In the genomic region with DNA sequence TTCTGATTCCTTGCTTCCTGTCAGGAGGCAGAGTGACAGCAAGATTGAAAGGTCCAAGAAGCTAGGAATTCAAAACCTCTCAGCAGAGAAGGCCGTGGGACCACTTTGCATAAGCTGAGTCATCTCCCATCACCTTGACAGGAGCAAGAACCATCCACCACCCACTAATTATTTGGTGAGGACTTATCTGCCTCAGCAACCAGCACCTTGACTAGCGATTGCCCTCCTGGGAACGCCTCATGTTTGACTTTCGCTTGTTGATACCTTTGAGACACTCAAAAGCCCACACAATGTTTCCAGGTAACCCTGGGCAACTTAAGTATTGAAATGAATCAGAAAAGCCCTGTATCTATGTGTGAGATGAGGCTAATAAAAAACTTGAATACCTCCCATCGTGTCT, we compare ENCODE assay signal across 11 cellular contexts.
DNase-seq lines count a peak whose midpoint lies in the region; ATAC-seq, FAIRE-seq and TF ChIP-seq lines count a peak whose summit lies in the region.
"Had no signal": no experiment of that assay in that cellular context is flagged by ENCODE, and none has a peak within 500 bp of the region (broad histone marks: within the 10 kb centered on the region; RNA-seq: fewer than 3 reads in every experiment).

No MANE protein-coding gene starts in this region.

- intact Hi-C loops in GM12878 (cut with micrococcal nuclease; ENCODE audit: unreplicated experiment) (no loop called here), A673 (cut with micrococcal nuclease; ENCODE audit: unreplicated experiment) (no loop called here), lower leg skin (cut with DNase I; ENCODE audit: low total_unique reads) (no loop called here)

- TF ChIP-seq POLR2A in GM12878 (IDR thresholded peaks at IDR 0.05; ENCODE audit: low read depth, low read length), result no peak
- TF ChIP-seq POLR2A in lower leg skin (IDR thresholded peaks at IDR 0.05), result no peak

- H3K36me3 ChIP-seq in GM12878 (ENCODE audit: control insufficient read depth in 2 of 2, insufficient read depth in 2 of 2, low read length in 1 of 2) (no peaks in the 10 kb centered on the region), A673 (ENCODE audit: insufficient read depth, low read length, poor library complexity, severe bottlenecking) (no peaks in the 10 kb centered on the region)
- H3K36me3 ChIP-seq: vagina had no signal

- BruUV-seq in GM12878 (replicated peaks; lab: Mats Ljungman, UMichigan), result no TSS peak
- BruUV-seq in A673 (replicated peaks; lab: Mats Ljungman, UMichigan), result no TSS peak

- H3K4me3 ChIP-seq in GM12878 (no peak overlapping the region), A673 (ENCODE audit: low read depth, low read length, poor library complexity, severe bottlenecking) (no peak overlapping the region), lower leg skin (ENCODE audit: low read depth, poor library complexity, severe bottlenecking) (no peak overlapping the region)
- H3K4me3 ChIP-seq: vagina had no signal

- H3K27me3 ChIP-seq in GM12878 (replicated peaks in 1 of 2; ENCODE audit: control insufficient read depth in 2 of 2, insufficient read depth in 2 of 2, low read length in 1 of 2) (no peaks in the 10 kb centered on the region), A673 (replicated peaks; ENCODE audit: insufficient read depth, low read depth, low read length, poor library complexity) (peaks cover 3% of the 10 kb centered on the region)
- H3K27me3 ChIP-seq: vagina had no signal

- DNase-seq in GM12878 (ENCODE audit: low read depth, low spot score) (peak; percentile 20), A673 (ENCODE audit: low spot score) (no peak), anterior cingulate cortex (lab: John Stamatoyannopoulos, UW) (no peak), lower leg skin (ENCODE audit: low spot score in 2 of 2) (no peak), HuH-7 (ENCODE audit: low spot score) (no peak)
- DNase-seq: activated CD4-positive, alpha-beta T cell treated with anti-CD3 and anti-CD28 coated beads, Interleukin-2, amount 10 ng/mL, durations not matched to agents 24 days and 14 days had no signal

- TF ChIP-seq CTCF in GM12878 (IDR thresholded peaks at IDR 0.05 in 2 of 3, conservative IDR thresholded peaks at IDR 0.05 in 1 of 3; ENCODE audit: control insufficient read depth in 2 of 3, extremely low read depth in 1 of 3, insufficient read depth in 1 of 3, low read depth in 3 of 3, low read length in 3 of 3) (no peak), A673 (conservative IDR thresholded peaks at IDR 0.05; ENCODE audit: low read depth, low read length) (no peak), lower leg skin (IDR thresholded peaks at IDR 0.05) (no peak)

- 2% methylated on average over 5 of the region's 5 CpGs for WGBS in GM12878 (ENCODE audit: insufficient coverage, insufficient replicate concordance, low lambda C conversion rate, missing lambda C conversion rate)
- 83 to 84% methylated on average over 5 of the region's 5 CpGs for WGBS in lower leg skin, 2 donors

- POLR2A ChIA-PET in GM12878 (lab: Charles Lee) (no interaction called here), A673 (lab: Charles Lee; ENCODE audit: low non-redundant PET) (no interaction called here)

- H4K20me1 ChIP-seq in GM12878 (ENCODE audit: control insufficient read depth, insufficient read depth), result no peaks in the 10 kb centered on the region

- no peaks in the 10 kb centered on the region for H3K79me2 ChIP-seq in GM12878 (ENCODE audit: control insufficient read depth, insufficient read depth, low read length)

- FAIRE-seq in GM12878 (lab: Jason Lieb, UNC), result no peak
- FAIRE-seq: keratinocyte had no signal

- H2AFZ ChIP-seq in GM12878 (ENCODE audit: control insufficient read depth, low read depth, low read length), result no peak overlapping the region

- CTCF ChIA-PET in GM12878 (lab: Yijun Ruan, JAX) (no interaction called here), A673 (lab: Charles Lee) (no interaction called here)

- H3K4me1 ChIP-seq in GM12878 (ENCODE audit: control insufficient read depth, insufficient read depth, low read length), result no peaks in the 10 kb centered on the region
- no peaks in the 10 kb centered on the region for H3K4me1 ChIP-seq in A673 (ENCODE audit: insufficient read depth, low read length, poor library complexity, severe bottlenecking)
- H3K4me1 ChIP-seq: vagina had no signal

- ATAC-seq in GM18511 (IDR thresholded peaks at IDR 0.05; ENCODE audit: unreplicated experiment) (peak; percentile 92), GM21360 (IDR thresholded peaks at IDR 0.05; ENCODE audit: unreplicated experiment) (peak; percentile 98), HG03060 (IDR thresholded peaks at IDR 0.05; ENCODE audit: low read depth, unreplicated experiment) (peak; percentile 84), GM12878 (peak; percentile 94)

- no peak for TF ChIP-seq RAD21 in GM12878 (IDR thresholded peaks at IDR 0.05; ENCODE audit: insufficient read depth, low read depth, low read length)

- H3K9ac ChIP-seq in GM12878 (ENCODE audit: control insufficient read depth, insufficient read depth, low read length), result no peak overlapping the region

- TF ChIP-seq EP300 in GM12878 (IDR thresholded peaks at IDR 0.05; ENCODE audit: borderline replicate concordance in 1 of 2, control insufficient read depth in 1 of 2, low read depth in 2 of 2, low read length in 2 of 2), result peak in 1 of 2 experiments; percentile 14; a peak in 1 of 4 replicates

- H3K27ac ChIP-seq in GM12878 (ENCODE audit: control insufficient read depth, insufficient read depth) (no peak overlapping the region), A673 (ENCODE audit: low read depth, low read length, poor library complexity, severe bottlenecking) (no peak overlapping the region)
- H3K27ac ChIP-seq: vagina had no signal

- in situ Hi-C loops in GM12878 (cut with MboI), result no loop called here

- H3K9me3 ChIP-seq in GM12878 (replicated peaks; ENCODE audit: control insufficient read depth, insufficient read depth, low read length), result no peaks in the 10 kb centered on the region
- H3K9me3 ChIP-seq in A673 (ENCODE audit: low read depth, low read length, poor library complexity, severe bottlenecking), result no peaks in the 10 kb centered on the region
- H3K9me3 ChIP-seq: vagina had no signal

- H3K4me2 ChIP-seq in GM12878 (ENCODE audit: control insufficient read depth, insufficient read depth), result no peak overlapping the region

- SMC1A ChIA-PET in GM12878 (lab: Charles Lee; ENCODE audit: uncharacterized antibody, unreplicated experiment), result interaction anchor here (1.1 kb wide), 1 partner anchor 10 kb away, joined by 3 read pairs; no protein-coding TSS in a partner anchor

- RAD21 ChIA-PET in GM12878 (lab: Charles Lee; ENCODE audit: unreplicated experiment), result no interaction called here

TF ChIP-seq in GM12878, 131 proteins besides CTCF, POLR2A, EP300 and RAD21 (continues in another document):
- TF ChIP-seq JUNB (IDR thresholded peaks at IDR 0.05), result peak; percentile 58
- TF ChIP-seq HDAC2 (IDR thresholded peaks at IDR 0.05), result no peak
- 0 out of 2 replicates have a peak, but pooled peaks have one; percentile 24 for TF ChIP-seq ATF7 (IDR thresholded peaks at IDR 0.05; ENCODE audit: low read depth)
- 0 out of 4 replicates have a peak, but pooled peaks of 1 of the 2 experiments have one; percentile 15 for TF ChIP-seq IKZF2 (IDR thresholded peaks at IDR 0.05)
- TF ChIP-seq POU2F2 (IDR thresholded peaks at IDR 0.05; ENCODE audit: borderline replicate concordance, low read depth, low read length), result peak; percentile 50; the same call in 1 of the 3 replicates
- TF ChIP-seq JUND (IDR thresholded peaks at IDR 0.05; ENCODE audit: low read depth, low read length), result 0 out of 2 replicates have a peak, but pooled peaks have one; percentile 28
- peak; percentile 15; the same call in 1 of the 2 replicates for TF ChIP-seq RUNX3 (IDR thresholded peaks at IDR 0.05; ENCODE audit: low read length)
- TF ChIP-seq, protein P1, sequence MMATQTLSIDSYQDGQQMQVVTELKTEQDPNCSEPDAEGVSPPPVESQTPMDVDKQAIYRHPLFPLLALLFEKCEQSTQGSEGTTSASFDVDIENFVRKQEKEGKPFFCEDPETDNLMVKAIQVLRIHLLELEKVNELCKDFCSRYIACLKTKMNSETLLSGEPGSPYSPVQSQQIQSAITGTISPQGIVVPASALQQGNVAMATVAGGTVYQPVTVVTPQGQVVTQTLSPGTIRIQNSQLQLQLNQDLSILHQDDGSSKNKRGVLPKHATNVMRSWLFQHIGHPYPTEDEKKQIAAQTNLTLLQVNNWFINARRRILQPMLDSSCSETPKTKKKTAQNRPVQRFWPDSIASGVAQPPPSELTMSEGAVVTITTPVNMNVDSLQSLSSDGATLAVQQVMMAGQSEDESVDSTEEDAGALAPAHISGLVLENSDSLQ (IDR thresholded peaks at IDR 0.05), result peak; percentile 86
- TF ChIP-seq RFX5 (IDR thresholded peaks at IDR 0.05; ENCODE audit: low read depth, low read length), result no peak
- TF ChIP-seq RELA (IDR thresholded peaks at IDR 0.05; ENCODE audit: borderline replicate concordance, partially characterized antibody), result no peak
- peak; percentile 39; the same call in 1 of the 2 replicates for TF ChIP-seq BMI1 (IDR thresholded peaks at IDR 0.05; ENCODE audit: borderline replicate concordance)
- TF ChIP-seq, protein P2, sequence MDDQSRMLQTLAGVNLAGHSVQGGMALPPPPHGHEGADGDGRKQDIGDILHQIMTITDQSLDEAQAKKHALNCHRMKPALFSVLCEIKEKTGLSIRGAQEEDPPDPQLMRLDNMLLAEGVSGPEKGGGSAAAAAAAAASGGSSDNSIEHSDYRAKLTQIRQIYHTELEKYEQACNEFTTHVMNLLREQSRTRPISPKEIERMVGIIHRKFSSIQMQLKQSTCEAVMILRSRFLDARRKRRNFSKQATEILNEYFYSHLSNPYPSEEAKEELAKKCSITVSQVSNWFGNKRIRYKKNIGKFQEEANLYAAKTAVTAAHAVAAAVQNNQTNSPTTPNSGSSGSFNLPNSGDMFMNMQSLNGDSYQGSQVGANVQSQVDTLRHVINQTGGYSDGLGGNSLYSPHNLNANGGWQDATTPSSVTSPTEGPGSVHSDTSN (IDR thresholded peaks at IDR 0.05; ENCODE audit: insufficient replicate concordance, low read depth, low read length), result peak; percentile 44
- TF ChIP-seq PAX5 (IDR thresholded peaks at IDR 0.05; ENCODE audit: borderline replicate concordance, low read depth, low read length), result 0 out of 2 replicates have a peak, but pooled peaks have one; percentile 9
- TF ChIP-seq NFIC (IDR thresholded peaks at IDR 0.05; ENCODE audit: low read depth, low read length), result 0 out of 2 replicates have a peak, but pooled peaks have one; percentile 17
- no peak for TF ChIP-seq CHD1 (IDR thresholded peaks at IDR 0.05; ENCODE audit: low read depth, low read length)
- TF ChIP-seq FOS (IDR thresholded peaks at IDR 0.05; ENCODE audit: borderline replicate concordance, extremely low read depth, insufficient read length), result no peak
- TF ChIP-seq POLR2AphosphoS5 (IDR thresholded peaks at IDR 0.05; ENCODE audit: low read length), result no peak
- TF ChIP-seq MEF2B (IDR thresholded peaks at IDR 0.05; ENCODE audit: partially characterized antibody, poor library complexity, severe bottlenecking), result peak; percentile 65
- TF ChIP-seq BACH1 (IDR thresholded peaks at IDR 0.05; ENCODE audit: borderline replicate concordance), result peak; percentile 30; the same call in 1 of the 2 replicates
- peak; percentile 64 for TF ChIP-seq MTA2 (IDR thresholded peaks at IDR 0.05; ENCODE audit: low read depth)
